In genomic region chr1:156684227-156684782, GRCh38 we compare ENCODE assay signal across 13 cellular contexts. TPM values are rescaled to one million over a fixed set of nuclear protein-coding genes. Genes with fewer than 3 reads are reported as not detected.
DNase-seq lines count a peak whose midpoint lies in the region; ATAC-seq and TF ChIP-seq lines count a peak whose summit lies in the region.
"Had no signal": no experiment of that assay in that cellular context is flagged by ENCODE, and none has a peak within 500 bp of the region (broad histone marks: within the 10 kb centered on the region; RNA-seq: fewer than 3 reads in every experiment).

No MANE protein-coding gene starts in this region.

- 69 to 76% (median 72%) methylated on average over 5 of the region's 5 CpGs for WGBS in ovary, 3 donors

- H3K27ac ChIP-seq in Peyer's patch, result no peak overlapping the region
- H3K27ac ChIP-seq in ovary, result no peak overlapping the region
- H3K27ac ChIP-seq in left lung, result no peak overlapping the region
- H3K27ac ChIP-seq: coronary artery, tibial nerve had no signal

- TF ChIP-seq CTCF in GM12872 (IDR thresholded peaks at IDR 0.05; ENCODE audit: insufficient read depth, low read depth, low read length) (0 out of 3 replicates have a peak, but pooled peaks have one; percentile 17), epithelial cell of esophagus (IDR thresholded peaks at IDR 0.05; ENCODE audit: insufficient read depth, low read depth, low read length, missing control alignments) (no peak), Peyer's patch (IDR thresholded peaks at IDR 0.05) (no peak), ovary (IDR thresholded peaks at IDR 0.05) (no peak), left lung (IDR thresholded peaks at IDR 0.05) (no peak)

- H3K36me3 ChIP-seq in Peyer's patch, result no peaks in the 10 kb centered on the region
- no peaks in the 10 kb centered on the region for H3K36me3 ChIP-seq in ovary
- H3K36me3 ChIP-seq in left lung, result no peaks in the 10 kb centered on the region
- H3K36me3 ChIP-seq: tibial nerve had no signal

- no peak overlapping the region for H3K4me3 ChIP-seq in epithelial cell of esophagus (ENCODE audit: low read length)
- no peak overlapping the region for H3K4me3 ChIP-seq in Peyer's patch
- H3K4me3 ChIP-seq in ovary, result no peak overlapping the region
- H3K4me3 ChIP-seq in left lung, result no peak overlapping the region
- H3K4me3 ChIP-seq: coronary artery, tibial nerve had no signal

- TF ChIP-seq POLR2A in Peyer's patch (IDR thresholded peaks at IDR 0.05) (no peak), ovary (IDR thresholded peaks at IDR 0.05) (no peak)

- H3K27me3 ChIP-seq in Peyer's patch (no peaks in the 10 kb centered on the region), ovary (no peaks in the 10 kb centered on the region), left lung (peaks cover 0 to 97% of the 10 kb centered on the region in 2 donors)
- H3K27me3 ChIP-seq: tibial nerve had no signal

- no peak for ATAC-seq in HG03378 (IDR thresholded peaks at IDR 0.05; ENCODE audit: unreplicated experiment)
- ATAC-seq in left lung, result no peak

- DNase-seq in AG08395 (ENCODE audit: low spot score) (peak; percentile 67), RKO (ENCODE audit: low spot score) (peak; percentile 50), epithelial cell of esophagus (ENCODE audit: low read depth) (peak; percentile 96), Peyer's patch (no peak), ovary (no peak), left lung (no peak)
- DNase-seq: NCI-H524; stimulated activated CD4-positive, alpha-beta T cell treated with anti-CD3 and anti-CD28 coated beads, Interleukin-12 subunit alpha, Interleukin-12 subunit beta, amount 100 ng/mL, for 4 hours had no signal

- no peaks in the 10 kb centered on the region for H3K9me3 ChIP-seq in Peyer's patch
- H3K9me3 ChIP-seq in ovary, result no peaks in the 10 kb centered on the region
- H3K9me3 ChIP-seq in left lung, result no peaks in the 10 kb centered on the region
- H3K9me3 ChIP-seq: tibial nerve had no signal

- H3K4me1 ChIP-seq in Peyer's patch (peaks cover 0 to 2% (median under 1%) of the 10 kb centered on the region in 4 donors), ovary (ENCODE audit: insufficient read depth) (no peaks in the 10 kb centered on the region), left lung (no peaks in the 10 kb centered on the region)

- no peak for TF ChIP-seq EP300 in ovary (IDR thresholded peaks at IDR 0.05)

- intact Hi-C loops in ovary (cut with DNase I), result no loop called here
- intact Hi-C loops in left lung (cut with DNase I), result no loop called here

RNA-seq across cellular contexts. Expression of gene NES, which starts 7.1 kb away (rescaled TPM):
- 10 to 100 TPM in 1 of 4 donors, 1 to 10 TPM in 3; 2.8 to 25.6 (median 3.1) TPM for total RNA-seq in Peyer's patch
- total RNA-seq in ovary, result 10 to 100 TPM in 3 of 7 donors, 1 to 10 TPM in 4; 3.5 to 32.9 (median 9.8) TPM
- polyA plus RNA-seq in ovary, result 10 to 100 TPM; 13.5 to 31.7 TPM
- 10 to 100 TPM; 56.9 to 58.5 TPM for total RNA-seq in left lung

RNA-seq across cellular contexts. Expression of gene CRABP2, which starts 21.1 kb away (rescaled TPM):
- total RNA-seq in Peyer's patch (1 to 10 TPM in 2 of 4 donors, not detected in 2; 3.6 to 5.0 TPM), ovary (10 to 100 TPM in 3 of 7 donors, 1 to 10 TPM in 4; 1.8 to 31.5 (median 5.5) TPM), left lung (10 to 100 TPM in 1 of 2 donors, 1 to 10 TPM in 1; 2.7 to 23.3 TPM)
- 10 to 100 TPM in 1 of 2 donors, 1 to 10 TPM in 1; 1.4 to 22.9 TPM for polyA plus RNA-seq in ovary
- total RNA-seq: lung microvascular endothelial cell had no signal

RNA-seq across cellular contexts. Expression of gene BCAN, which starts 42.4 kb away (rescaled TPM):
- total RNA-seq in Peyer's patch (1 to 10 TPM in 1 of 4 donors, under 1 TPM in 1, not detected in 2; 0.28 to 1.3 TPM), ovary (1 to 10 TPM in 2 of 7 donors, under 1 TPM in 2, not detected in 3; 0.20 to 2.2 (median 1.0) TPM), left lung (under 1 TPM; 0.34 to 0.35 TPM)
- polyA plus RNA-seq in ovary, result under 1 TPM; 0.11 to 0.43 TPM
- total RNA-seq: lung microvascular endothelial cell, tibial nerve had no signal

RNA-seq across cellular contexts. Expression of gene METTL25B, which starts 44.0 kb away (rescaled TPM):
- 10 to 100 TPM; 33.8 to 95.2 (median 64.9) TPM for total RNA-seq in Peyer's patch
- 10 to 100 TPM; 22.4 to 39.6 (median 33.2) TPM for total RNA-seq in ovary
- polyA plus RNA-seq in ovary, result 10 to 100 TPM; 18.1 to 33.2 TPM
- total RNA-seq in left lung, result 10 to 100 TPM; 30.6 to 35.3 TPM

RNA-seq across cellular contexts. Expression of gene ISG20L2, which starts 44.3 kb away (rescaled TPM):
- total RNA-seq in Peyer's patch, result 10 to 100 TPM; 22.4 to 47.2 (median 27.9) TPM
- total RNA-seq in ovary, result 10 to 100 TPM; 11.7 to 33.8 (median 26.1) TPM
- polyA plus RNA-seq in ovary, result 10 to 100 TPM; 13.6 to 58.7 TPM
- total RNA-seq in left lung, result 10 to 100 TPM; 18.3 to 30.8 TPM

Comparison
In these comparisons a context has a peak if more than half of its experiments do, and no peak if none do; other contexts are left out.
1. DNase-seq: peak in AG08395 (single experiment), RKO (single experiment) and epithelial cell of esophagus (single experiment); none in Peyer's patch (0 of 3), ovary (0 of 5) and left lung (0 of 2).